1 cellular context compared by ENCODE assay signal in genomic region chr12:110124184-110124995, GRCh38.
TF ChIP-seq lines count a peak whose summit lies in the region.

Gene IFT81 (plus strand): TSS chr12:110124357. CDS start chr12:110127381, 3,024 bp downstream.

TF ChIP-seq in SK-N-SH, 30 proteins besides CTCF, POLR2A, EP300 and RAD21 (continued from another document):
- TF ChIP-seq ZBTB33 (IDR thresholded peaks at IDR 0.05; ENCODE audit: borderline replicate concordance, low read depth) (no peak), GATA2 (CRISPR knock-in tag; IDR thresholded peaks at IDR 0.05) (0 out of 2 replicates have a peak, but pooled peaks have one; percentile 13), FOSL2 (IDR thresholded peaks at IDR 0.05; ENCODE audit: borderline replicate concordance, low read depth) (no peak), SIN3A (IDR thresholded peaks at IDR 0.05; ENCODE audit: borderline replicate concordance, low read depth, low read length) (peak; percentile 74; the same call in 1 of the 2 replicates), SMC3 (IDR thresholded peaks at IDR 0.05; ENCODE audit: low read depth, low read length) (no peak), TAF1 (IDR thresholded peaks at IDR 0.05; ENCODE audit: borderline replicate concordance, low read depth, low read length) (peak; percentile 28), POLR2AphosphoS5 (IDR thresholded peaks at IDR 0.05; ENCODE audit: low read depth, low read length) (peak; percentile 67; the same call in 1 of the 2 replicates), NFIC (IDR thresholded peaks at IDR 0.05; ENCODE audit: borderline replicate concordance) (no peak), IRF3 (IDR thresholded peaks at IDR 0.05; ENCODE audit: low read depth, low read length) (no peak), USF2 (IDR thresholded peaks at IDR 0.05; ENCODE audit: borderline replicate concordance, low read depth, low read length) (no peak), GABPA (IDR thresholded peaks at IDR 0.05; ENCODE audit: low read depth) (peak; percentile 64), MEF2A (IDR thresholded peaks at IDR 0.05; ENCODE audit: borderline replicate concordance, low read depth) (no peak), TCF12 (IDR thresholded peaks at IDR 0.05) (no peak), EZH2phosphoT487 (IDR thresholded peaks at IDR 0.05; ENCODE audit: borderline replicate concordance, low read depth) (no peak), MXI1 (IDR thresholded peaks at IDR 0.05; ENCODE audit: low read depth, low read length) (peak; percentile 46), ELF1 (IDR thresholded peaks at IDR 0.05) (no peak)
